Comparison of ENCODE assay signal across 8 cellular contexts in genomic region chr19:54168174-54168917, GRCh38. TPM values are rescaled to one million over a fixed set of nuclear protein-coding genes. Genes with fewer than 3 reads are reported as not detected.
DNase-seq lines count a peak whose midpoint lies in the region; ATAC-seq, FAIRE-seq and TF ChIP-seq lines count a peak whose summit lies in the region.

No MANE protein-coding gene starts in this region.

- peak overlapping the region in 1 of 2 experiments; percentile 52; a peak in 2 of 6 replicates for H3K27ac ChIP-seq in A549
- no peak overlapping the region for H3K27ac ChIP-seq in prostate gland
- no peak overlapping the region for H3K27ac ChIP-seq in vagina

- H3K4me1 ChIP-seq in A549 (peaks cover 14% of the 10 kb centered on the region; the same call in 2 of the 3 replicates), prostate gland (replicated peaks) (no peaks in the 10 kb centered on the region), vagina (peaks cover 19% of the 10 kb centered on the region)

- TF ChIP-seq CTCF in A549 (IDR thresholded peaks at IDR 0.05) (peak; percentile 79), prostate gland (IDR thresholded peaks at IDR 0.05) (peak; percentile 81 to 87 (median 86)), vagina (IDR thresholded peaks at IDR 0.05) (peak; percentile 56 to 71 (median 68))

- H3K4me3 ChIP-seq in A549 = no peak overlapping the region
- H3K4me3 ChIP-seq in prostate gland = no peak overlapping the region
- no peak overlapping the region for H3K4me3 ChIP-seq in vagina

- TF ChIP-seq RAD21 in A549 (conservative IDR thresholded peaks at IDR 0.05 in 1 of 2, IDR thresholded peaks at IDR 0.05 in 1 of 2) = peak; percentile 71 to 73

- H3K27me3 ChIP-seq in prostate gland (replicated peaks; ENCODE audit: insufficient read depth) (no peaks in the 10 kb centered on the region), vagina (no peaks in the 10 kb centered on the region)

- TF ChIP-seq EP300 in A549 (IDR thresholded peaks at IDR 0.05) = no peak

- H3K4me2 ChIP-seq in A549 = peak overlapping the region; percentile 51

- FAIRE-seq in A549 (lab: Jason Lieb, UNC) = peak; percentile 84

- intact Hi-C loops in head of caudate nucleus (cut with DNase I) = loop anchor here (5.0 kb wide), 1 partner anchor 64 kb away; no protein-coding TSS in a partner anchor
- intact Hi-C loops in prostate gland (cut with DNase I) = loop anchor here (5.0 kb wide), 1 partner anchor 64 kb away; no protein-coding TSS in a partner anchor
- intact Hi-C loops in vagina (cut with DNase I) = loop anchor here (2.0 kb wide), 1 partner anchor 62 kb away; no protein-coding TSS in a partner anchor

- WGBS in A549 (ENCODE audit: missing lambda C conversion rate) = 30% methylated on average over 25 of the region's 25 CpGs
- WGBS in prostate gland = 29% methylated on average over 25 of the region's 25 CpGs

- DNase-seq in A549 (ENCODE audit: low read depth in 1 of 2, low spot score in 1 of 2) (peak; percentile 92 to 95), GM19238 (ENCODE audit: insufficient read length, low spot score) (peak; percentile 92), NCI-H128 (lab: John Stamatoyannopoulos, UW; ENCODE audit: unreplicated experiment) (peak; percentile 66), SKM-1 treated with dmso at 0.1 percent for 144 hours (lab: John Stamatoyannopoulos, UW; ENCODE audit: unreplicated experiment) (peak; percentile 50), head of caudate nucleus (peak; percentile 82 to 98 (median 94)), prostate gland (ENCODE audit: low spot score) (peak; percentile 85), vagina (ENCODE audit: extremely low spot score in 2 of 2) (no peak)
- peak; percentile 90 for DNase-seq in activated naive CD4-positive, alpha-beta T cell treated with anti-CD3 and anti-CD28 coated beads, Interleukin-2, amount 50 U/mL, for 16 hours

- H3K9me3 ChIP-seq in A549 (no peaks in the 10 kb centered on the region), prostate gland (no peaks in the 10 kb centered on the region), vagina (no peaks in the 10 kb centered on the region)

- peak; percentile 82 to 87 for ATAC-seq in A549

- H3K36me3 ChIP-seq in prostate gland = no peaks in the 10 kb centered on the region
- no peaks in the 10 kb centered on the region for H3K36me3 ChIP-seq in vagina

- CTCF ChIA-PET in A549 (lab: Yijun Ruan, JAX) = interaction anchor here (0.6 to 12.1 kb wide), 46 partner anchors 9 to 363 kb away, joined by 3 to 295 read pairs (median 4); partner anchors contain the start of genes CNOT3, LENG1, LILRB5 and MBOAT7

- POLR2A ChIA-PET in A549 (lab: Yijun Ruan, JAX) = interaction anchor here (1.0 to 1.7 kb wide), 3 partner anchors 21 to 33 kb away, joined by 3 to 10 read pairs (median 7); partner anchors contain the start of genes CNOT3, MBOAT7 and RPS9

- TF ChIP-seq POLR2A in A549 (IDR thresholded peaks at IDR 0.05; ENCODE audit: low read length) (no peak), prostate gland (IDR thresholded peaks at IDR 0.05) (no peak), vagina (IDR thresholded peaks at IDR 0.05) (no peak)

TF ChIP-seq in A549, 52 proteins besides CTCF, POLR2A, EP300 and RAD21:
- no peak for TF ChIP-seq SREBF2 (IDR thresholded peaks at IDR 0.05)
- no peak for TF ChIP-seq NFE2L2 (conservative IDR thresholded peaks at IDR 0.05; ENCODE audit: low read length)
- peak; percentile 29; the same call in 1 of the 2 replicates for TF ChIP-seq MAX (IDR thresholded peaks at IDR 0.05)
- TF ChIP-seq SMC3 (IDR thresholded peaks at IDR 0.05) = peak; percentile 75
- no peak for TF ChIP-seq GATA3 (IDR thresholded peaks at IDR 0.05; ENCODE audit: borderline replicate concordance)
- TF ChIP-seq RARB (CRISPR knock-in tag; IDR thresholded peaks at IDR 0.05) = no peak
- no peak for TF ChIP-seq JUNB (IDR thresholded peaks at IDR 0.05)
- no peak for TF ChIP-seq BHLHE40 (IDR thresholded peaks at IDR 0.05; ENCODE audit: low read depth, low read length)
- TF ChIP-seq MYC (IDR thresholded peaks at IDR 0.05; ENCODE audit: borderline replicate concordance, low read length) = no peak
- TF ChIP-seq CHD4 (IDR thresholded peaks at IDR 0.05; ENCODE audit: borderline replicate concordance) = no peak
- no peak for TF ChIP-seq HDAC2 (IDR thresholded peaks at IDR 0.05)
- TF ChIP-seq KDM5A (IDR thresholded peaks at IDR 0.05) = no peak
- no peak for TF ChIP-seq TFCP2L1 (CRISPR knock-in tag; IDR thresholded peaks at IDR 0.05)
- no peak for TF ChIP-seq NPAS2 (CRISPR knock-in tag; IDR thresholded peaks at IDR 0.05; ENCODE audit: borderline replicate concordance)
TF ChIP-seq in A549: peak in this region for 2.

RNA-seq across cellular contexts. Expression of gene TMC4, which starts 4.6 kb away (rescaled TPM):
- polyA plus RNA-seq in A549 (2011; rRNA removed) (0.61 and 0.84 TPM in 2 replicates), A549 (2017; fragmentation: RNase III; extraction: RNeasy Plus Mini Kit Qiagen cat#74134 plus additional on column Dnase treatment) (0.85 to 1.5 TPM (median 1.2 TPM) in 3 replicates)
- polyA plus RNA-seq in A549 (2012; cell fraction: cytosol; rRNA removed) = 0.93 and 1.1 TPM in 2 replicates
- 2.6 and 2.9 TPM in 2 replicates for polyA plus RNA-seq in A549 (2012; cell fraction: nucleus; rRNA removed)
- 0.15 and 0.29 TPM in 2 replicates for polyA minus RNA-seq in A549 (2011; rRNA and poly(A)+ RNA removed)
- total RNA-seq in prostate gland (10 to 100 TPM; 40.2 to 88.6 TPM), vagina (22.3 TPM)

RNA-seq across cellular contexts. Expression of gene LENG1, which starts 8.8 kb away (rescaled TPM):
- polyA plus RNA-seq in A549 (2011; rRNA removed) (6.8 and 13.3 TPM in 2 replicates), A549 (2017; fragmentation: RNase III; extraction: RNeasy Plus Mini Kit Qiagen cat#74134 plus additional on column Dnase treatment) (11.1 to 13.9 TPM (median 13.8 TPM) in 3 replicates)
- 6.9 and 8.1 TPM in 2 replicates for polyA plus RNA-seq in A549 (2012; cell fraction: cytosol; rRNA removed)
- 4.8 and 5.1 TPM in 2 replicates for polyA plus RNA-seq in A549 (2012; cell fraction: nucleus; rRNA removed)
- polyA minus RNA-seq in A549 (2011; rRNA and poly(A)+ RNA removed) = 1.1 and 1.2 TPM in 2 replicates
- total RNA-seq in prostate gland (10 to 100 TPM in 1 of 2 donors, 1 to 10 TPM in 1; 7.6 to 14.7 TPM), vagina (5.4 TPM)

RNA-seq across cellular contexts. Expression of gene MBOAT7, which starts 21.0 kb away (rescaled TPM):
- polyA plus RNA-seq in A549 (2011; rRNA removed) (42.1 and 52.4 TPM in 2 replicates), A549 (2017; fragmentation: RNase III; extraction: RNeasy Plus Mini Kit Qiagen cat#74134 plus additional on column Dnase treatment) (129 to 142 TPM (median 133 TPM) in 3 replicates)
- 81.6 and 121 TPM in 2 replicates for polyA plus RNA-seq in A549 (2012; cell fraction: cytosol; rRNA removed)
- polyA plus RNA-seq in A549 (2012; cell fraction: nucleus; rRNA removed) = 201 and 292 TPM in 2 replicates
- polyA minus RNA-seq in A549 (2011; rRNA and poly(A)+ RNA removed) = 29.0 and 46.8 TPM in 2 replicates
- total RNA-seq in prostate gland (100 to 1,000 TPM in 1 of 2 donors, 10 to 100 TPM in 1; 91.7 to 430 TPM), vagina (76.6 TPM)

RNA-seq across cellular contexts. Expression of gene TSEN34, which starts 22.8 kb away (rescaled TPM):
- polyA plus RNA-seq in A549 (2011; rRNA removed) (53.4 and 61.1 TPM in 2 replicates), A549 (2017; fragmentation: RNase III; extraction: RNeasy Plus Mini Kit Qiagen cat#74134 plus additional on column Dnase treatment) (79.0 to 90.9 TPM (median 87.7 TPM) in 3 replicates)
- 140 and 185 TPM in 2 replicates for polyA plus RNA-seq in A549 (2012; cell fraction: cytosol; rRNA removed)
- 146 and 170 TPM in 2 replicates for polyA plus RNA-seq in A549 (2012; cell fraction: nucleus; rRNA removed)
- 41.8 and 48.8 TPM in 2 replicates for polyA minus RNA-seq in A549 (2011; rRNA and poly(A)+ RNA removed)
- total RNA-seq in prostate gland (100 to 1,000 TPM; 122 to 163 TPM), vagina (52.3 TPM)

RNA-seq across cellular contexts. Expression of gene CNOT3, which starts 30.8 kb away (rescaled TPM):
- polyA plus RNA-seq in A549 (2011; rRNA removed) (24.9 and 28.3 TPM in 2 replicates), A549 (2017; fragmentation: RNase III; extraction: RNeasy Plus Mini Kit Qiagen cat#74134 plus additional on column Dnase treatment) (59.2 to 62.6 TPM (median 62.4 TPM) in 3 replicates)
- 26.3 and 28.5 TPM in 2 replicates for polyA plus RNA-seq in A549 (2012; cell fraction: cytosol; rRNA removed)
- polyA plus RNA-seq in A549 (2012; cell fraction: nucleus; rRNA removed) = 36.4 and 44.1 TPM in 2 replicates
- polyA minus RNA-seq in A549 (2011; rRNA and poly(A)+ RNA removed) = 29.7 and 32.5 TPM in 2 replicates
- total RNA-seq in prostate gland (10 to 100 TPM; 22.8 to 54.4 TPM), vagina (17.7 TPM)

Comparison
In these comparisons a context has a peak if more than half of its experiments do, and no peak if none do; other contexts are left out.
1. DNase-seq: peak in A549 (2 of 2), GM19238 (single experiment), NCI-H128 (single experiment), SKM-1 treated with dmso at 0.1 percent for 144 hours (single experiment), activated naive CD4-positive, alpha-beta T cell treated with anti-CD3 and anti-CD28 coated beads, Interleukin-2, amount 50 U/mL, for 16 hours (single experiment), head of caudate nucleus (42 of 42) and prostate gland (single experiment); none in vagina (0 of 2).
2. Peak in every context shown above with its lines, with median percentiles within 50 percentile points of each other: CTCF ChIP-seq.